In the genomic region with DNA sequence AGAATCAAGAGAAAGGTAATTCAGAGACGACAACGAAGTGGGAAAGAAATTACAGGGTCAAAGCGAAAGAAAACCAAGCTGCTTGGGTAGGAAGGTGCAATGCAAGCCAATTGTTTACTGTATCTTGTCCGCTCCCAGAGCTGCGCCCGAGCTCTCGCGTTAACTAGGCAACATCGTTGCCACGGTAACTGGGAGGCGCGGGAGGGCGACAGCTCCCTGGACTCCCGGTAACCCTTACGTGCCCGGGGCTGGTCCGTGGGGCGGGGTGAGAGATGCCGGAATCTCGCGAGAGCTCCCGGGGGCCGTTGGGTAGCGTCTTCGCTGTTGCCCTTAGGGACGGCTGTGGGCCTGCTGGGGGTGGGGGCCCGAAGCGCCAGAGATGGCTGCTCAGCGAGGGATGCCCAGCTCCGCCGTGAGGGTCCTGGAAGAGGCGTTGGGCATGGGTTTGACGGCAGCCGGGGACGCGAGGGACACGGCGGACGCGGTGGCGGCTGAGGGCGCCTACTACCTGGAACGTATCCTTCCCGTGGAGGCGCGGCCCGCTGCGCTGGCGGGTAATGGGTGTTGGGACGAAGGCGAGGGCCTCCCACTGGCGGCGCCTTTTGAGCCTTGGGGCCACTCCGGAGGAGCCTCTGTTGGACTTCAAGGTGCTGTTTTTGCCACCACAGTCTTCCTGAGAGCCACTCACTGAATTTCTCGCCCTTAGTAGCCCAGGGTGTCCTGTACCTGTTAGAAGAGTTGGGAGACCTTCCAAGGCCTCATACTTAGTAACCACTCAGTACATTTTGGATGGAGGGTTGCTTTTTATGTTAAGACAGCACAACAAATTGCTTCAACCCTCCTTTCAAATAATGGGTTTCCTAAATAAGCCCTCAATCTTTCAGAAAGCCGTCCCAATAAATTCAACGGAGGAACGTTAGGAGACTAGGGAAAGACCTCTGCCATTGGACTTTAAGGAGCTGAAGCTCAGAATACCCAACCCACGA, we compare ENCODE assay signal across 8 cellular contexts. TPM values are rescaled to one million over a fixed set of nuclear protein-coding genes. Genes with fewer than 3 reads are reported as not detected.
DNase-seq lines count a peak whose midpoint lies in the region; ATAC-seq and TF ChIP-seq lines count a peak whose summit lies in the region.

A gene (plus strand): TSS at position 360 of the 986 bp plus-strand sequence.

- H3K27me3 Mint-ChIP-seq in CD14-positive monocyte (ENCODE audit: low read depth in 3 of 3): peaks cover 0 to 5% (median 1%) of the 10 kb centered on the region in 3 donors

- peak within 1 kb of the TSS; percentile 78 for H3K4me3 ChIP-seq in epithelial cell of esophagus (ENCODE audit: low read length)

- intact Hi-C loops in CD14-positive monocyte (cut with micrococcal nuclease): no loop called here

- H3K36me3 Mint-ChIP-seq in CD14-positive monocyte: no peaks in the 10 kb centered on the region

- peak within 1 kb of the TSS; percentile 83 to 98 for H3K4me3 Mint-ChIP-seq in CD14-positive monocyte

- TF ChIP-seq CTCF in CD14-positive monocyte (IDR thresholded peaks at IDR 0.05) (no peak), epithelial cell of esophagus (IDR thresholded peaks at IDR 0.05; ENCODE audit: insufficient read depth, low read depth, low read length, missing control alignments) (no peak)

- H3K27ac Mint-ChIP-seq in CD14-positive monocyte: peak within 1 kb of the TSS in 2 of 7 donors; percentile 49 to 70

- peak; percentile 97 for ATAC-seq in GM19372 (IDR thresholded peaks at IDR 0.05; ENCODE audit: low read depth, unreplicated experiment)
- peak; percentile 99 for ATAC-seq in HG03558 (IDR thresholded peaks at IDR 0.05; ENCODE audit: extremely low read depth, unreplicated experiment)

- DNase-seq in CD14-positive monocyte (ENCODE audit: low spot score) (peak; percentile 65), NOMO-1 (lab: John Stamatoyannopoulos, UW; ENCODE audit: unreplicated experiment in 2 of 2) (peak; percentile 93 to 95), activated T-cell treated with anti-CD3 and anti-CD28 coated beads for 4 hours (peak; percentile 93), epithelial cell of esophagus (ENCODE audit: low read depth) (peak; percentile 98), middle frontal gyrus (ENCODE audit: extremely low spot score, low spot score) (peak; percentile 93)
- peak; percentile 90 for DNase-seq in stimulated activated CD8-positive, alpha-beta memory T cell treated with anti-CD3 and anti-CD28 coated beads, Interleukin-2, amount 100 ng/mL, for 1 hour (ENCODE audit: low read depth in 2 of 2)

- H3K9me3 Mint-ChIP-seq in CD14-positive monocyte: peaks cover 0 to 3% (median 0%) of the 10 kb centered on the region in 7 donors

- H3K4me1 Mint-ChIP-seq in CD14-positive monocyte: peaks cover 15% of the 10 kb centered on the region

RNA-seq across cellular contexts. Expression of the gene that starts here (rescaled TPM):
- under 1 TPM in 1 of 2 donors, not detected in 1; 0.30 TPM for polyA plus RNA-seq in CD14-positive monocyte

Comparison
In these comparisons a context has a peak if more than half of its experiments do, and no peak if none do; other contexts are left out.
1. Peak in every context shown above with its lines: DNase-seq, ATAC-seq and H3K4me3 ChIP-seq.
2. Peak in DNase-seq in CD14-positive monocyte; RNA of the gene not detected or under 1 TPM.